In the genomic region with DNA sequence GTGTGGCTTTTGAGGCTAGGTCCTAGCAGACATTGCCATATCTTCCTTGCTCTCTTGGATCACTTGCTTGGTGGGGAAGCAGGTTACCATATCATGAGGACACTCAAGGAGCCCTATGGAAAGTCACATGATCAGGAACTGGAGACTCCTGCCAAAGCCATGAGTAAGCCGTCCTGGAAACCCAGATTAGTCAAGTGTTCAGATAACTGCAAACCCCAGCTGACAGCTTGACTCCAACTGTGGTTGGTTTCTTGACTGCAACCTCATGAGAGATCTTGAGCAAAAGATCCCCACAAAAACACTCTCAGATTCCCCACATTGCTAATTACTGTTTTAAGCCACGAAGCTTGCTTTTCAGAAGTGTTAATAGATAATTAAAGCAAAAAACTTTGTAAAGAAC, we compare ENCODE assay signal across 17 cellular contexts. TPM values are rescaled to one million over a fixed set of nuclear protein-coding genes. Genes with fewer than 3 reads are reported as not detected.
DNase-seq lines count a peak whose midpoint lies in the region; ATAC-seq and TF ChIP-seq lines count a peak whose summit lies in the region.
"Had no signal": no experiment of that assay in that cellular context is flagged by ENCODE, and none has a peak within 500 bp of the region (broad histone marks: within the 10 kb centered on the region; RNA-seq: fewer than 3 reads in every experiment).

No MANE protein-coding gene starts in this region.

- WGBS in heart left ventricle, 4 donors: 27 to 40% (median 39%) methylated on average over 2 of the region's 2 CpGs

- H3K36me3 ChIP-seq in heart left ventricle: no peaks in the 10 kb centered on the region
- H3K36me3 ChIP-seq: HAP-1, neural progenitor cell, tibial artery had no signal

- peak; percentile 58 to 95 (median 78) for ATAC-seq in heart left ventricle
- ATAC-seq in HG03025 (IDR thresholded peaks at IDR 0.05; ENCODE audit: low FRiP score, unreplicated experiment): no peak
- ATAC-seq: A549; activated CD4-positive, alpha-beta T cell treated with anti-CD3 and anti-CD28 coated beads for 36 hours had no signal

- H3K9me3 ChIP-seq in heart left ventricle: no peaks in the 10 kb centered on the region
- H3K9me3 ChIP-seq: A549, HAP-1, tibial artery had no signal

- intact Hi-C loops in heart left ventricle (cut with DNase I): no loop called here

- H3K4me3 ChIP-seq in heart left ventricle: no peak overlapping the region
- H3K4me3 ChIP-seq: A549, HAP-1, neural progenitor cell, tibial artery had no signal

- no peak for TF ChIP-seq POLR2A in heart left ventricle (IDR thresholded peaks at IDR 0.05)

- DNase-seq in NCI-H82 (lab: John Stamatoyannopoulos, UW) (peak; percentile 39), NCI-H82 treated with DMSO at 0.1 percent for 48 hours (lab: John Stamatoyannopoulos, UW; ENCODE audit: unreplicated experiment) (no peak), RPMI7951 (ENCODE audit: low read depth) (peak; percentile 3), heart left ventricle (peak in 1 of 5 donors; percentile 38), stromal cell of bone marrow (ENCODE audit: low read depth) (peak; percentile 6), amygdala (lab: John Stamatoyannopoulos, UW) (no peak), mesenteric fat pad (ENCODE audit: low spot score) (no peak)
- DNase-seq: activated CD4-positive, alpha-beta T cell treated with anti-CD3 and anti-CD28 coated beads for 36 hours; DND-41; NCI-H1436 treated with DMSO at 0.1 percent for 48 hours; NCI-H510A; stimulated activated CD4-positive, alpha-beta T cell treated with anti-CD3 and anti-CD28 coated beads, Interleukin-4, amount 100 ng/mL, for 4 hours; tibial artery had no signal

- peaks cover 0 to 36% (median 8%) of the 10 kb centered on the region in 9 donors for H3K27me3 ChIP-seq in heart left ventricle
- H3K27me3 ChIP-seq: neural progenitor cell had no signal

- no peak for TF ChIP-seq CTCF in heart left ventricle (IDR thresholded peaks at IDR 0.05)

- no peak overlapping the region for H3K27ac ChIP-seq in heart left ventricle
- H3K27ac ChIP-seq: A549, neural progenitor cell, tibial artery had no signal

- H3K4me1 ChIP-seq in heart left ventricle: peaks cover 0 to 4% (median 0%) of the 10 kb centered on the region in 12 donors
- H3K4me1 ChIP-seq: A549, HAP-1, tibial artery had no signal

RNA-seq across cellular contexts. Expression of a gene that starts 58.6 kb away (rescaled TPM):
- total RNA-seq in RPMI7951 (2014; rRNA removed; shearing (Covaris generic)): not detected in 2 replicates
- total RNA-seq in heart left ventricle (1 to 10 TPM in 1 of 9 donors, under 1 TPM in 8; 0.02 to 1.9 (median 0.13) TPM), mesenteric fat pad (0.45 TPM)
- under 1 TPM; 0.03 to 0.08 TPM for polyA plus RNA-seq in heart left ventricle
- total RNA-seq: activated CD4-positive, alpha-beta T cell treated with anti-CD3 and anti-CD28 coated beads for 36 hours had no signal

Comparison
In these comparisons a context has a peak if more than half of its experiments do, and no peak if none do; other contexts are left out.
1. DNase-seq: peak in NCI-H82 (single experiment), RPMI7951 (single experiment) and stromal cell of bone marrow (single experiment); none in NCI-H82 treated with DMSO at 0.1 percent for 48 hours (single experiment), amygdala (0 of 56) and mesenteric fat pad (single experiment).